In genomic region chr7:131765575-131765974, GRCh38 we compare ENCODE assay signal across 1 cellular context.
TF ChIP-seq lines count a peak whose summit lies in the region.

No MANE protein-coding gene starts in this region.

TF ChIP-seq in H1, 55 proteins besides CTCF, POLR2A, EP300 and RAD21:
- no peak for TF ChIP-seq CHD7 (IDR thresholded peaks at IDR 0.05; ENCODE audit: insufficient replicate concordance, low read length)
- TF ChIP-seq SIN3A (conservative IDR thresholded peaks at IDR 0.05 in 1 of 2, IDR thresholded peaks at IDR 0.05 in 1 of 2; ENCODE audit: low read depth in 1 of 2, low read length in 2 of 2), result no peak
- no peak for TF ChIP-seq YY1 (IDR thresholded peaks at IDR 0.05; ENCODE audit: low read depth, low read length)
